ENCODE assay signal across 1 cellular context in the genomic region with DNA sequence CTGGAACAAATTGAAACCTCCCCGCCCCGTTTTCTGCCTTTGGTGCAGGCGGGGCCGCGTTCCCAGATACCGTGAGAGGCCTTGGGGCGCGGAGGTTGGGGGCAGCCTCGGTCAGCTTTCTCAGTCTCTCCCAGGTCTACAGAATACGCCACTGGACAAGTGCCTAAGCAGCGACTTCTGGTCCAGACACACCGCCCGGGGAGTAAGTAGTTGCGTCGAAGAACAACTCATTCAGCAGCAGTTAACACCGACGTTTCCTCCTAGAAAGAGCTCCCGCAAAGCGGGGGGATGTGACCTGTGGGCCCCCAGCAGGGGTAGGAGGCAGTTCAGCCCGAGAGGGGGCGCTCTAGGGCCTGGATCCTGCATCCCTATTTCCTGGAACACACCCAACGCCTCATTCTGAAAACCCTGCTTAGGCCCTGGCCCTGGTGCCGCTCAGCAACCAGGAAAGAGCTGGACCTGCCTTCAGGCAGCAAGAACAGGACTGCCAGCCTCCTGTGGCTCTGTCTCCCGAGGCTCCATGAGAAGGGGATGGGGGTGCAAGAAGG.
TF ChIP-seq lines count a peak whose summit lies in the region.

No MANE protein-coding gene starts in this region.

TF ChIP-seq in IMR-90, 13 proteins besides CTCF, POLR2A, EP300 and RAD21 (continued from another document):
- TF ChIP-seq, protein P1, sequence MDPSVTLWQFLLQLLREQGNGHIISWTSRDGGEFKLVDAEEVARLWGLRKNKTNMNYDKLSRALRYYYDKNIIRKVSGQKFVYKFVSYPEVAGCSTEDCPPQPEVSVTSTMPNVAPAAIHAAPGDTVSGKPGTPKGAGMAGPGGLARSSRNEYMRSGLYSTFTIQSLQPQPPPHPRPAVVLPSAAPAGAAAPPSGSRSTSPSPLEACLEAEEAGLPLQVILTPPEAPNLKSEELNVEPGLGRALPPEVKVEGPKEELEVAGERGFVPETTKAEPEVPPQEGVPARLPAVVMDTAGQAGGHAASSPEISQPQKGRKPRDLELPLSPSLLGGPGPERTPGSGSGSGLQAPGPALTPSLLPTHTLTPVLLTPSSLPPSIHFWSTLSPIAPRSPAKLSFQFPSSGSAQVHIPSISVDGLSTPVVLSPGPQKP (IDR thresholded peaks at IDR 0.05; ENCODE audit: borderline replicate concordance, low read depth, low read length): no peak
- TF ChIP-seq MAFK (IDR thresholded peaks at IDR 0.05; ENCODE audit: low read depth, low read length): no peak
- TF ChIP-seq MXI1 (IDR thresholded peaks at IDR 0.05; ENCODE audit: borderline replicate concordance, low read depth, low read length): no peak
- TF ChIP-seq FOS (IDR thresholded peaks at IDR 0.05; ENCODE audit: low read depth, low read length): no peak
- TF ChIP-seq CHD1 (IDR thresholded peaks at IDR 0.05; ENCODE audit: low read depth, low read length): no peak
- no peak for TF ChIP-seq USF2 (IDR thresholded peaks at IDR 0.05; ENCODE audit: low read depth, low read length)
- no peak for TF ChIP-seq RCOR1 (IDR thresholded peaks at IDR 0.05; ENCODE audit: insufficient replicate concordance, low read length)
